ENCODE assay signal across 28 cellular contexts in the genomic region with DNA sequence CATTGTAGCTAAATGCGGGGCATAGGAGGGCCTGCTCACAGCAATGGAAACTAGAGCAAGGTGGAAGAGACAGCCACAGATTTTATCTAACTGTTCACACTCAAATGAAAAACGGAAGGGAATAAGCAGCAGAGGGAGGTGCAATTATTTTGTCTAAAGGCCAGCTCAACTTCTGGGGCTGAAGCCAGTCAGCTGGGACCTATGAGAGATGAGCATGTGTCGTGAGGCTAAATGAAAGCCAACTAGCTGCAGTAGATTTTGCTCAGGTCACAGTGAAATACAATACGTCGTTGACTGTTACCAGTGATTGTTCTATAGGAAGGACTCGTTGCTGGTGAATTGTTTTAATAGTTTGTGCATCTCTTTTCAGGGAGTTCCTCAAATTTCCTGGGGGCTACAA. TPM values are rescaled to one million over a fixed set of nuclear protein-coding genes. Genes with fewer than 3 reads are reported as not detected.
"Had no signal": no experiment of that assay in that cellular context is flagged by ENCODE, and none has a peak within 500 bp of the region (broad histone marks: within the 10 kb centered on the region; RNA-seq: fewer than 3 reads in every experiment).

No MANE protein-coding gene starts in this region.

- H3K27ac ChIP-seq: KMS-11, SJSA1 had no signal

- H3K27me3 ChIP-seq: SJSA1 had no signal

- H3K9ac ChIP-seq: KMS-11 had no signal

- H3K9me3 ChIP-seq: SJSA1 had no signal

- ATAC-seq: activated CD8-positive, alpha-beta memory T cell treated with anti-CD3 and anti-CD28 coated beads, Interleukin-2, amount 10 ng/mL, durations not matched to agents 7 days and 5 days; SK-N-SH treated with all-trans-retinoic acid at 6 μM for 48 hours; WTC11 had no signal

- DNase-seq: activated CD4-positive, alpha-beta T cell treated with anti-CD3 and anti-CD28 coated beads for 48 hours; activated CD4-positive, alpha-beta T cell treated with anti-CD3 and anti-CD28 coated beads, Interleukin-2, amount 50 U/mL, for 4 hours; activated CD4-positive, CD25-positive, alpha-beta regulatory T cell treated with anti-CD3 and anti-CD28 coated beads, Interleukin-2, amount 50 U/mL, for 72 hours; activated CD8-positive, alpha-beta memory T cell treated with anti-CD3 and anti-CD28 coated beads, Interleukin-2, amount 10 ng/mL, durations not matched to agents 7 days and 5 days; activated effector memory CD4-positive, alpha-beta T cell treated with Interleukin-2 at 50 U/mL for 16 hours; activated naive CD4-positive, alpha-beta T cell; activated T-cell treated with anti-CD3 and anti-CD28 coated beads, Interleukin-2, amount 50 U/mL, for 24 hours; aorta; central memory CD4-positive, alpha-beta T cell; MM.1S; NCI-H1105; NCI-H1436; NCI-H1694 treated with DMSO at 0.1 percent for 48 hours; NCI-H2029 treated with DMSO at 0.1 percent for 48 hours; NCI-H2171; NCI-H345; NCI-H510A; NCI-H526 treated with DMSO at 0.1 percent for 48 hours; NCI-H82; SHP77; SW 1271 had no signal

- H3K4me2 ChIP-seq: KMS-11 had no signal

- H3K4me3 ChIP-seq: SJSA1 had no signal

- H3K36me3 ChIP-seq: SJSA1 had no signal

- H3K4me1 ChIP-seq: SJSA1 had no signal

RNA-seq across cellular contexts. Expression of a gene that starts 26.5 kb away (rescaled TPM):
- total RNA-seq: bronchial epithelial cell, OCI-LY7, SJSA1 had no signal
- polyA plus RNA-seq: aorta had no signal

RNA-seq across cellular contexts. Expression of a gene that starts 50.9 kb away (rescaled TPM):
- total RNA-seq: activated CD8-positive, alpha-beta memory T cell treated with anti-CD3 and anti-CD28 coated beads, Interleukin-2, amount 10 ng/mL, durations not matched to agents 7 days and 5 days; activated T-helper 1 cell treated with anti-CD3 and anti-CD28 coated beads, Interleukin-12 subunit alpha, Interleukin-12 subunit beta, Interleukin-2, Interleukin-4 antibody, amounts not matched to agents 30 ng/mL and 10 ng/mL and 1 ng/mL, durations not matched to agents 14 hours and 24 hours and 36 hours; aorta; OCI-LY7; SJSA1; WTC11 had no signal
